Comparison of ENCODE assay signal across 8 cellular contexts in the genomic region with DNA sequence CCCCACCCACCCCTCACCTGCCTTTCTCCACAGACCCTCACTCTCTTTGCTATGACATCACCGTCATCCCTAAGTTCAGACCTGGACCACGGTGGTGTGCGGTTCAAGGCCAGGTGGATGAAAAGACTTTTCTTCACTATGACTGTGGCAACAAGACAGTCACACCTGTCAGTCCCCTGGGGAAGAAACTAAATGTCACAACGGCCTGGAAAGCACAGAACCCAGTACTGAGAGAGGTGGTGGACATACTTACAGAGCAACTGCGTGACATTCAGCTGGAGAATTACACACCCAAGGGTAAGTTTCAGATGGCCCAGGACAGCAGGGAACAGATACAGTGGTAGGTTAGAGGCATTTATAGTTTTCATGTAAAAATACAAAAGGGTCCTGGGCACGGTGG. TPM values are rescaled to one million over a fixed set of nuclear protein-coding genes. Genes with fewer than 3 reads are reported as not detected.
"Had no signal": no experiment of that assay in that cellular context is flagged by ENCODE, and none has a peak within 500 bp of the region (broad histone marks: within the 10 kb centered on the region; RNA-seq: fewer than 3 reads in every experiment).

No MANE protein-coding gene starts in this region.

RNA-seq across cellular contexts. Expression of a gene that starts 18.5 kb away (rescaled TPM):
- total RNA-seq: mucosa of descending colon had no signal

RNA-seq across cellular contexts. Expression of a gene that starts 22.4 kb away (rescaled TPM):
- total RNA-seq: dermis blood vessel endothelial cell, kidney epithelial cell, mesothelial cell of epicardium, myocyte had no signal

RNA-seq across cellular contexts. Expression of a gene that starts 47.4 kb away (rescaled TPM):
- total RNA-seq: dermis blood vessel endothelial cell, glomerular endothelial cell, kidney epithelial cell, lower lobe of right lung, lung microvascular endothelial cell, mesothelial cell of epicardium had no signal
